1 cellular context compared by ENCODE assay signal in genomic region chr17:30413109-30413508, GRCh38.
TF ChIP-seq lines count a peak whose summit lies in the region.

No MANE protein-coding gene starts in this region.

TF ChIP-seq in IMR-90, 13 proteins besides CTCF, POLR2A, EP300 and RAD21:
- no peak for TF ChIP-seq MXI1 (IDR thresholded peaks at IDR 0.05; ENCODE audit: borderline replicate concordance, low read depth, low read length)
- no peak for TF ChIP-seq CHD1 (IDR thresholded peaks at IDR 0.05; ENCODE audit: low read depth, low read length)
- TF ChIP-seq, protein P1, sequence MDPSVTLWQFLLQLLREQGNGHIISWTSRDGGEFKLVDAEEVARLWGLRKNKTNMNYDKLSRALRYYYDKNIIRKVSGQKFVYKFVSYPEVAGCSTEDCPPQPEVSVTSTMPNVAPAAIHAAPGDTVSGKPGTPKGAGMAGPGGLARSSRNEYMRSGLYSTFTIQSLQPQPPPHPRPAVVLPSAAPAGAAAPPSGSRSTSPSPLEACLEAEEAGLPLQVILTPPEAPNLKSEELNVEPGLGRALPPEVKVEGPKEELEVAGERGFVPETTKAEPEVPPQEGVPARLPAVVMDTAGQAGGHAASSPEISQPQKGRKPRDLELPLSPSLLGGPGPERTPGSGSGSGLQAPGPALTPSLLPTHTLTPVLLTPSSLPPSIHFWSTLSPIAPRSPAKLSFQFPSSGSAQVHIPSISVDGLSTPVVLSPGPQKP (IDR thresholded peaks at IDR 0.05; ENCODE audit: borderline replicate concordance, low read depth, low read length): no peak
- no peak for TF ChIP-seq MAFK (IDR thresholded peaks at IDR 0.05; ENCODE audit: low read depth, low read length)
- TF ChIP-seq NFE2L2 (IDR thresholded peaks at IDR 0.05; ENCODE audit: low read depth, low read length): no peak
- TF ChIP-seq BHLHE40 (IDR thresholded peaks at IDR 0.05; ENCODE audit: low read depth, low read length): peak; percentile 78
- 0 out of 2 replicates have a peak, but pooled peaks have one; percentile 7 for TF ChIP-seq FOS (IDR thresholded peaks at IDR 0.05; ENCODE audit: low read depth, low read length)
- no peak for TF ChIP-seq SMC3 (IDR thresholded peaks at IDR 0.05; ENCODE audit: low read depth, low read length)
- TF ChIP-seq CEBPB (IDR thresholded peaks at IDR 0.05; ENCODE audit: low read depth, low read length): no peak
